8 cellular contexts compared by ENCODE assay signal in genomic region chr4:39609454-39609911, GRCh38. TPM values are rescaled to one million over a fixed set of nuclear protein-coding genes. Genes with fewer than 3 reads are reported as not detected.
DNase-seq lines count a peak whose midpoint lies in the region; ATAC-seq and TF ChIP-seq lines count a peak whose summit lies in the region.

No MANE protein-coding gene starts in this region.

- ATAC-seq in GM18868 (IDR thresholded peaks at IDR 0.05; ENCODE audit: unreplicated experiment) (peak; percentile 92), HG02588 (IDR thresholded peaks at IDR 0.05; ENCODE audit: unreplicated experiment) (peak; percentile 94), naive B cell (ENCODE audit: low read depth in 2 of 2) (peak; percentile 84 to 88), SK-N-SH treated with all-trans-retinoic acid at 6 μM for 48 hours (no peak)

- H3K4me1 Mint-ChIP-seq in naive B cell: peaks cover 40 to 68% (median 60%) of the 10 kb centered on the region in 3 donors

- peaks cover 0 to 7% (median 3%) of the 10 kb centered on the region in 7 donors for H3K9me3 Mint-ChIP-seq in naive B cell

- H3K9me3 ChIP-seq in GM23248 (ENCODE audit: low read depth): no peaks in the 10 kb centered on the region
- H3K9me3 ChIP-seq in ascending aorta: no peaks in the 10 kb centered on the region

- no peaks in the 10 kb centered on the region for H3K27me3 Mint-ChIP-seq in naive B cell

- H3K27me3 ChIP-seq in GM23248 (replicated peaks; ENCODE audit: insufficient read depth): no peaks in the 10 kb centered on the region
- H3K27me3 ChIP-seq in ascending aorta: no peaks in the 10 kb centered on the region

- H3K27ac Mint-ChIP-seq in naive B cell: peak overlapping the region; percentile 41 to 93 (median 80)

- WGBS in GM23248 (ENCODE audit: low coverage in 1 of 2, low lambda C conversion rate in 2 of 2, missing lambda C conversion rate in 2 of 2), 2 experiments: 87 to 89% methylated on average over 6 of the region's 6 CpGs

- H3K36me3 ChIP-seq in GM23248 (ENCODE audit: low read depth) (peaks cover 8% of the 10 kb centered on the region; the same call in 1 of the 2 replicates), ascending aorta (peaks cover 9 to 12% of the 10 kb centered on the region in 2 donors)

- no peak overlapping the region for H3K9ac ChIP-seq in GM23248

- H3F3A ChIP-seq in GM23248 (ENCODE audit: insufficient read depth): peaks cover 8% of the 10 kb centered on the region; the same call in 1 of the 2 replicates

- peaks cover 21% of the 10 kb centered on the region for H3K4me1 ChIP-seq in GM23248 (ENCODE audit: insufficient read depth)
- peaks cover 0 to 20% of the 10 kb centered on the region in 2 donors for H3K4me1 ChIP-seq in ascending aorta

- no peak overlapping the region for H3K4me2 ChIP-seq in GM23248 (ENCODE audit: unreplicated experiment)

- peaks cover 71% of the 10 kb centered on the region for H3K79me2 ChIP-seq in GM23248 (ENCODE audit: insufficient read depth)

- in situ Hi-C loops in GM23248 (cut with MboI): no loop called here

- H3K4me3 ChIP-seq in GM23248 (no peak overlapping the region), ascending aorta (no peak overlapping the region)

- no peaks in the 10 kb centered on the region for H4K20me1 ChIP-seq in GM23248 (ENCODE audit: insufficient read depth)

- H2AFZ ChIP-seq in GM23248: no peak overlapping the region

- DNase-seq in LoVo (ENCODE audit: low spot score) (peak; percentile 63), naive B cell (peak; percentile 52), ecto neural progenitor cell (ENCODE audit: low spot score) (no peak), GM23248 (no peak), ascending aorta (ENCODE audit: low spot score in 2 of 2) (no peak)

- peak overlapping the region; percentile 24 to 86 (median 66) for H3K4me3 Mint-ChIP-seq in naive B cell

- peaks cover 0 to 4% of the 10 kb centered on the region in 2 donors for H3K36me3 Mint-ChIP-seq in naive B cell

- no peaks in the 10 kb centered on the region for H3K9me2 ChIP-seq in GM23248 (ENCODE audit: insufficient read depth)

- TF ChIP-seq CTCF in ascending aorta (IDR thresholded peaks at IDR 0.05): no peak

- H3K27ac ChIP-seq in GM23248 (no peak overlapping the region), ascending aorta (peak overlapping the region in 1 of 2 donors; percentile 19)

- intact Hi-C loops in ascending aorta (cut with DNase I): no loop called here

TF ChIP-seq in SK-N-SH treated with all-trans-retinoic acid at 6 μM for 48 hours, 23 proteins besides CTCF, POLR2A, EP300 and RAD21:
- TF ChIP-seq TOX (CRISPR knock-in tag; IDR thresholded peaks at IDR 0.05; ENCODE audit: borderline replicate concordance) (no peak), BACH2 (CRISPR knock-in tag; IDR thresholded peaks at IDR 0.05; ENCODE audit: borderline replicate concordance) (no peak), CSDC2 (CRISPR knock-in tag; IDR thresholded peaks at IDR 0.05) (no peak), ISL1 (CRISPR knock-in tag; IDR thresholded peaks at IDR 0.05) (no peak), ZNF565 (CRISPR knock-in tag; conservative IDR thresholded peaks at IDR 0.05; ENCODE audit: low read depth) (no peak), PATZ1 (CRISPR knock-in tag; IDR thresholded peaks at IDR 0.05; ENCODE audit: borderline replicate concordance) (no peak), RARB (CRISPR knock-in tag; IDR thresholded peaks at IDR 0.05) (no peak), ZFP3 (CRISPR knock-in tag; IDR thresholded peaks at IDR 0.05) (no peak)
- TF ChIP-seq, protein P1, sequence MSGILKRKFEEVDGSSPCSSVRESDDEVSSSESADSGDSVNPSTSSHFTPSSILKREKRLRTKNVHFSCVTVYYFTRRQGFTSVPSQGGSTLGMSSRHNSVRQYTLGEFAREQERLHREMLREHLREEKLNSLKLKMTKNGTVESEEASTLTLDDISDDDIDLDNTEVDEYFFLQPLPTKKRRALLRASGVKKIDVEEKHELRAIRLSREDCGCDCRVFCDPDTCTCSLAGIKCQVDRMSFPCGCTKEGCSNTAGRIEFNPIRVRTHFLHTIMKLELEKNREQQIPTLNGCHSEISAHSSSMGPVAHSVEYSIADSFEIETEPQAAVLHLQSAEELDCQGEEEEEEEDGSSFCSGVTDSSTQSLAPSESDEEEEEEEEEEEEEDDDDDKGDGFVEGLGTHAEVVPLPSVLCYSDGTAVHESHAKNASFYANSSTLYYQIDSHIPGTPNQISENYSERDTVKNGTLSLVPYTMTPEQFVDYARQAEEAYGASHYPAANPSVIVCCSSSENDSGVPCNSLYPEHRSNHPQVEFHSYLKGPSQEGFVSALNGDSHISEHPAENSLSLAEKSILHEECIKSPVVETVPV (CRISPR knock-in tag; IDR thresholded peaks at IDR 0.05): no peak
- TF ChIP-seq, protein P2, sequence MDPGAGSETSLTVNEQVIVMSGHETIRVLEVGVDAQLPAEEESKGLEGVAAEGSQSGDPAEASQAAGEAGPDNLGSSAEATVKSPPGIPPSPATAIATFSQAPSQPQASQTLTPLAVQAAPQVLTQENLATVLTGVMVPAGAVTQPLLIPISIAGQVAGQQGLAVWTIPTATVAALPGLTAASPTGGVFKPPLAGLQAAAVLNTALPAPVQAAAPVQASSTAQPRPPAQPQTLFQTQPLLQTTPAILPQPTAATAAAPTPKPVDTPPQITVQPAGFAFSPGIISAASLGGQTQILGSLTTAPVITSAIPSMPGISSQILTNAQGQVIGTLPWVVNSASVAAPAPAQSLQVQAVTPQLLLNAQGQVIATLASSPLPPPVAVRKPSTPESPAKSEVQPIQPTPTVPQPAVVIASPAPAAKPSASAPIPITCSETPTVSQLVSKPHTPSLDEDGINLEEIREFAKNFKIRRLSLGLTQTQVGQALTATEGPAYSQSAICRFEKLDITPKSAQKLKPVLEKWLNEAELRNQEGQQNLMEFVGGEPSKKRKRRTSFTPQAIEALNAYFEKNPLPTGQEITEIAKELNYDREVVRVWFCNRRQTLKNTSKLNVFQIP (CRISPR knock-in tag; IDR thresholded peaks at IDR 0.05; ENCODE audit: borderline replicate concordance, low read depth): no peak
TF ChIP-seq in SK-N-SH treated with all-trans-retinoic acid at 6 μM for 48 hours: peak in this region for 0.

RNA-seq across cellular contexts. Expression of gene SMIM14, which starts 29.2 kb away (rescaled TPM):
- polyA plus RNA-seq in naive B cell (ENCODE audit: low read depth in 6 of 6): 100 to 1,000 TPM; 236 to 487 (median 451) TPM
- total RNA-seq in GM23248 (2014; rRNA removed; shearing (Covaris generic)): 54.5 and 67.5 TPM in 2 replicates
- polyA plus RNA-seq in GM23248 (2016; fragmentation: Nextera tagmentation; extraction: Ambion mirVana): 147 and 157 TPM in 2 replicates
- total RNA-seq in ascending aorta: 48.2 TPM

Comparison
In these comparisons a context has a peak if more than half of its experiments do, and no peak if none do; other contexts are left out.
1. DNase-seq: peak in LoVo (single experiment) and naive B cell (single experiment); none in ecto neural progenitor cell (single experiment), GM23248 (single experiment) and ascending aorta (0 of 2).